ENCODE assay signal across 8 cellular contexts in genomic region chr9:113657765-113658564, GRCh38.
DNase-seq lines count a peak whose midpoint lies in the region; ATAC-seq and TF ChIP-seq lines count a peak whose summit lies in the region.

No MANE protein-coding gene starts in this region.

- ATAC-seq in GM18907 (IDR thresholded peaks at IDR 0.05; ENCODE audit: unreplicated experiment) (peak; percentile 81), HG03378 (IDR thresholded peaks at IDR 0.05; ENCODE audit: unreplicated experiment) (peak; percentile 69), right lobe of liver (peak; percentile 86 to 93 (median 91))

- no peak overlapping the region for H3K4me3 ChIP-seq in coronary artery
- no peak overlapping the region for H3K4me3 ChIP-seq in right lobe of liver

- WGBS in right lobe of liver (ENCODE audit: insufficient coverage, low coverage, low lambda C conversion rate, missing lambda C conversion rate) = 24% methylated on average over 11 of the region's 14 CpGs

- no peak for TF ChIP-seq POLR2A in right lobe of liver (IDR thresholded peaks at IDR 0.05)

- no peaks in the 10 kb centered on the region for H3K36me3 ChIP-seq in right lobe of liver

- peak; percentile 92 for DNase-seq in AG20443 (ENCODE audit: low spot score)
- peak; percentile 79 to 89 for DNase-seq in NCI-H524 (lab: John Stamatoyannopoulos, UW)
- peak; percentile 88 for DNase-seq in activated CD4-positive, alpha-beta T cell treated with anti-CD3 and anti-CD28 coated beads for 48 hours
- peak; percentile 84 for DNase-seq in coronary artery (ENCODE audit: low spot score)
- DNase-seq in right lobe of liver = peak; percentile 84 to 88 (median 84)
- DNase-seq in stimulated activated CD4-positive, alpha-beta T cell treated with anti-CD3 and anti-CD28 coated beads, TNF-alpha, amount 100 ng/mL, for 48 hours (ENCODE audit: low read depth in 3 of 3) = peak; percentile 59 to 74 (median 69)

- H3K4me1 ChIP-seq in right lobe of liver = peaks cover 0 to 14% (median 2%) of the 10 kb centered on the region in 4 donors

- H3K9me3 ChIP-seq in right lobe of liver = no peaks in the 10 kb centered on the region

- TF ChIP-seq CTCF in coronary artery (IDR thresholded peaks at IDR 0.05) = peak; percentile 97
- peak; percentile 96 to 98 (median 97) for TF ChIP-seq CTCF in right lobe of liver (IDR thresholded peaks at IDR 0.05)

- intact Hi-C loops in right lobe of liver (cut with DNase I) = loop anchor here (2.0 to 5.0 kb wide), 3 partner anchors 66 to 209 kb away; no protein-coding TSS in a partner anchor

- no peak overlapping the region for H3K27ac ChIP-seq in coronary artery
- H3K27ac ChIP-seq in right lobe of liver = no peak overlapping the region

- no peaks in the 10 kb centered on the region for H3K27me3 ChIP-seq in right lobe of liver
